In genomic region chr3:128497305-128498126, GRCh38 we compare ENCODE assay signal across 8 cellular contexts. TPM values are rescaled to one million over a fixed set of nuclear protein-coding genes. Genes with fewer than 3 reads are reported as not detected.
A peak's percentile ranks its signal among the peaks of the same experiment; 100 is the strongest.
DNase-seq lines count a peak whose midpoint lies in the region; ATAC-seq and TF ChIP-seq lines count a peak whose summit lies in the region.

No MANE protein-coding gene starts in this region.

- TF ChIP-seq CTCF in ascending aorta (IDR thresholded peaks at IDR 0.05): peak; percentile 44 to 66 (median 49)

- H3K9ac ChIP-seq in iPS-15b (ENCODE audit: low read depth, low read length): no peak overlapping the region

- DNase-seq in GF-D8 (lab: John Stamatoyannopoulos, UW) (peak; percentile 21), NCI-H1417 treated with DMSO at 0.1 percent for 48 hours (lab: John Stamatoyannopoulos, UW) (peak; percentile 78), T-helper 2 cell (peak; percentile 25 to 76 (median 50)), ascending aorta (ENCODE audit: low spot score in 2 of 2) (peak in 1 of 2 donors; percentile 65), hepatic stellate cell (ENCODE audit: low spot score) (no peak)

- no peak for ATAC-seq in GM21825 (IDR thresholded peaks at IDR 0.05; ENCODE audit: unreplicated experiment)

- no peak overlapping the region for H3K27ac ChIP-seq in ascending aorta
- H3K27ac ChIP-seq in skin epidermis: no peak overlapping the region

- H3K9me3 ChIP-seq in ascending aorta (no peaks in the 10 kb centered on the region), iPS-15b (ENCODE audit: control insufficient read depth, insufficient read depth, low read length) (no peaks in the 10 kb centered on the region)

- no peaks in the 10 kb centered on the region for H3K36me3 ChIP-seq in ascending aorta
- H3K36me3 ChIP-seq in iPS-15b (ENCODE audit: control insufficient read depth, insufficient read depth, low read length): no peaks in the 10 kb centered on the region

- intact Hi-C loops in ascending aorta (cut with DNase I): loop anchor here (5.0 to 10.0 kb wide), 4 partner anchors 70 to 423 kb away; no protein-coding TSS in a partner anchor

- H3K4me3 ChIP-seq in ascending aorta (peak overlapping the region; percentile 66 to 68), iPS-15b (ENCODE audit: low read depth, low read length) (peak overlapping the region; percentile 67), skin epidermis (peak overlapping the region; percentile 14 to 55 (median 27))

- H3K4me1 ChIP-seq in ascending aorta: peaks cover 8% of the 10 kb centered on the region in 2 donors
- H3K4me1 ChIP-seq in iPS-15b (ENCODE audit: control insufficient read depth, insufficient read depth, low read length): peaks cover 4% of the 10 kb centered on the region

- H3K27me3 ChIP-seq in ascending aorta: peaks cover 15% of the 10 kb centered on the region
- peaks cover 61% of the 10 kb centered on the region for H3K27me3 ChIP-seq in iPS-15b (ENCODE audit: control insufficient read depth, insufficient read depth, low read length)

RNA-seq across cellular contexts. Expression of gene GATA2, which starts 4.5 kb away (rescaled TPM):
- 56.0 TPM for total RNA-seq in ascending aorta

RNA-seq across cellular contexts. Expression of gene DNAJB8, which starts 30.8 kb away (rescaled TPM):
- not detected for total RNA-seq in ascending aorta
